In the genomic region with DNA sequence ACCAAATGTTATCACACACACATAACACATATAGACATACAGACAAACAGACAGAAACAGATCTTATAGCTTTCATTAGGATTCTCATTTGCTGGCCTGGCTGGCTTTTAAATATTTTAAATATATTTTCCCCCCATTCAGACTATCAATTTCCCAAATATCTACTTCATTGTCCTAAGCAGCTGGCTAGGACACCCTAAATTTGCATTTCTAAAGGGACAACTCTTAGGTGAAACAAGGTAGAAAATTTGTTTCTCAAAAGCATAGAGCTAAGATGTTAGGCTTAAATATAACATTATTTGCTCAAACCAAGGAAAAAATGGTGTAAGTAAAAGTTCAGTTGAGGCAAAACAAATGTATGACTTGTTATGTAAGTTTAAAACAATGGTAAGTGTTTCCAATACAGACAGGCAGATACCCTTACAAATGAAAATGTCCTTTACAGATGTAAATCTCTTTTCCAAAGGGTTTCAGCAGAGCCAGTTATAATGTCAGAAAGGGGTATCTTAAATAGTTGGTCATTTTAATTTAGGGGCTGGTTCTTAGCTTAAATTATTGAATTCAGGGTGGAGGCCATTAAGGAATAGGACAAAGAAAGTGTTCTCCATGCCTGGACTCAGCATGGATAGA, we compare ENCODE assay signal across 19 cellular contexts.
A peak's percentile ranks its signal among the peaks of the same experiment; 100 is the strongest.
DNase-seq lines count a peak whose midpoint lies in the region; FAIRE-seq and TF ChIP-seq lines count a peak whose summit lies in the region.
"Had no signal": no experiment of that assay in that cellular context is flagged by ENCODE, and none has a peak within 500 bp of the region (broad histone marks: within the 10 kb centered on the region; RNA-seq: fewer than 3 reads in every experiment).

No MANE protein-coding gene starts in this region.

- peak overlapping the region; percentile 89 for H4K5ac ChIP-seq in H1 (ENCODE audit: insufficient read length, low read depth, low read length)

- H3K27me3 ChIP-seq in HUES48 (ENCODE audit: control insufficient read depth, insufficient read depth, low read length) (no peaks in the 10 kb centered on the region), H1 (replicated peaks in 1 of 4; ENCODE audit: control insufficient read depth in 3 of 4, extremely low read depth in 1 of 4, insufficient read depth in 3 of 4, low read length in 3 of 4) (no peaks in the 10 kb centered on the region), iPS-20b (ENCODE audit: insufficient read depth, low read length) (no peaks in the 10 kb centered on the region)
- H3K27me3 ChIP-seq: BE2C had no signal

- POLR2A ChIA-PET in H1 (lab: Charles Lee; ENCODE audit: partially characterized antibody) (no interaction called here), OCI-LY7 (lab: Charles Lee) (no interaction called here)

- H2AK5ac ChIP-seq in H1 (ENCODE audit: low read depth, low read length), result no peak overlapping the region

- no peak for FAIRE-seq in H1 (lab: Jason Lieb, UNC)
- FAIRE-seq: GM12892, GM18507 had no signal

- no peak overlapping the region for H2BK12ac ChIP-seq in H1 (ENCODE audit: low read depth, low read length)

- intact Hi-C loops in OCI-LY7 (cut with micrococcal nuclease; ENCODE audit: unreplicated experiment), result no loop called here

- TF ChIP-seq CTCF in H1 (IDR thresholded peaks at IDR 0.05; ENCODE audit: control extremely low read depth in 1 of 3, insufficient read depth in 1 of 3, low read depth in 1 of 3, low read length in 3 of 3) (no peak), OCI-LY7 (conservative IDR thresholded peaks at IDR 0.05; ENCODE audit: low read length) (no peak)

- no peak for TF ChIP-seq POLR2A in H1 (IDR thresholded peaks at IDR 0.05; ENCODE audit: control extremely low read depth in 1 of 2, low read depth in 2 of 2, low read length in 2 of 2)

- DNase-seq in H1 (ENCODE audit: low read depth in 1 of 2, low spot score in 2 of 2) (no peak), activated T-cell treated with anti-CD3 and anti-CD28 coated beads for 4 hours (no peak), OCI-LY7 (ENCODE audit: low spot score) (no peak), hippocampal formation (lab: John Stamatoyannopoulos, UW) (no peak)
- DNase-seq: ACHN; BE2C; C1 segment of cervical spinal cord; Caco-2; CD4-positive, CD25-positive, alpha-beta regulatory T cell; DMS153; DMS79; GDM1; HFFc6; KG1 had no signal

- H3K79me2 ChIP-seq in H1 (ENCODE audit: control insufficient read depth in 1 of 2, insufficient read depth in 2 of 2, low read length in 2 of 2), result no peaks in the 10 kb centered on the region
- no peaks in the 10 kb centered on the region for H3K79me2 ChIP-seq in OCI-LY7 (ENCODE audit: insufficient read depth, low read depth, low read length)

- H4K91ac ChIP-seq in H1 (replicated peaks; ENCODE audit: insufficient read length, low read length), result no peak overlapping the region

- TF ChIP-seq RAD21 in H1 (IDR thresholded peaks at IDR 0.05 in 1 of 2, conservative IDR thresholded peaks at IDR 0.05 in 1 of 2; ENCODE audit: low read depth in 2 of 2, low read length in 2 of 2), result no peak

- no peak overlapping the region for H2BK5ac ChIP-seq in H1 (ENCODE audit: low read depth, low read length)

- no TSS peak for BruUV-seq in OCI-LY7 (replicated peaks; lab: Mats Ljungman, UMichigan)

- H3K4me2 ChIP-seq in H1 (ENCODE audit: insufficient read depth in 1 of 2, low read depth in 2 of 2, low read length in 2 of 2) (peak overlapping the region in 1 of 2 experiments; percentile 35; a peak in 3 of 4 replicates), OCI-LY7 (ENCODE audit: low read length) (no peak overlapping the region)

- H3K79me1 ChIP-seq in H1 (ENCODE audit: low read depth, low read length), result no peaks in the 10 kb centered on the region

- peak overlapping the region; percentile 83 for H3K27ac ChIP-seq in HUES48 (ENCODE audit: low read depth, low read length)
- H3K27ac ChIP-seq in H1 (ENCODE audit: low read depth, low read length), result no peak overlapping the region; the same call in 1 of the 2 replicates
- H3K27ac ChIP-seq in iPS-20b (ENCODE audit: low read length), result no peak overlapping the region
- H3K27ac ChIP-seq in OCI-LY7 (ENCODE audit: low read depth, low read length, poor library complexity, severe bottlenecking), result no peak overlapping the region
- H3K27ac ChIP-seq: HL-60 had no signal

- H4K20me1 ChIP-seq in H1 (replicated peaks in 1 of 2; ENCODE audit: control insufficient read depth in 1 of 2, insufficient read depth in 2 of 2, low read length in 2 of 2), result no peaks in the 10 kb centered on the region
- H4K20me1 ChIP-seq in OCI-LY7 (ENCODE audit: insufficient read depth, low read length), result no peaks in the 10 kb centered on the region

- H3K36me3 ChIP-seq in HUES48 (ENCODE audit: control insufficient read depth, insufficient read depth, low read length), result no peaks in the 10 kb centered on the region
- H3K36me3 ChIP-seq in H1 (ENCODE audit: control insufficient read depth in 2 of 4, insufficient read depth in 4 of 4, low read length in 3 of 4), result no peaks in the 10 kb centered on the region
- H3K36me3 ChIP-seq in iPS-20b (ENCODE audit: insufficient read depth, low read depth, low read length), result no peaks in the 10 kb centered on the region
- H3K36me3 ChIP-seq in OCI-LY7 (ENCODE audit: insufficient read depth, low read length), result no peaks in the 10 kb centered on the region
- H3K36me3 ChIP-seq: BE2C had no signal

- H2BK15ac ChIP-seq in H1 (ENCODE audit: low read length), result no peak overlapping the region

- TF ChIP-seq EP300 in H1 (IDR thresholded peaks at IDR 0.05; ENCODE audit: borderline replicate concordance in 1 of 2, low read depth in 2 of 2, low read length in 2 of 2), result no peak

- H3K23ac ChIP-seq in H1 (ENCODE audit: insufficient read length), result no peak overlapping the region

- H4K8ac ChIP-seq in H1 (ENCODE audit: extremely low read depth, insufficient read depth, low read length), result no peak overlapping the region

- H3K4me1 ChIP-seq in HUES48 (ENCODE audit: control insufficient read depth, insufficient read depth, low read length), result peaks cover 25% of the 10 kb centered on the region
- H3K4me1 ChIP-seq in H1 (replicated peaks in 1 of 4; ENCODE audit: control insufficient read depth in 3 of 4, insufficient read depth in 4 of 4, low read length in 3 of 4), result peaks cover 0 to 8% (median 0%) of the 10 kb centered on the region in 4 experiments; a peak in 1 of 7 replicates
- peaks cover 8% of the 10 kb centered on the region; the same call in 1 of the 2 replicates for H3K4me1 ChIP-seq in iPS-20b (ENCODE audit: insufficient read depth, low read length)
- H3K4me1 ChIP-seq in OCI-LY7 (ENCODE audit: insufficient read depth, low read length, poor library complexity, severe bottlenecking), result no peaks in the 10 kb centered on the region
- H3K4me1 ChIP-seq: BE2C, Caco-2 had no signal

- no peak overlapping the region for H3K18ac ChIP-seq in H1 (ENCODE audit: extremely low read depth, low read length)

- CTCF ChIA-PET in H1 (lab: Charles Lee; ENCODE audit: partially characterized antibody), result interaction anchor here (1.7 kb wide), 1 partner anchor 119 kb away, joined by 5 read pairs; no protein-coding TSS in a partner anchor
- CTCF ChIA-PET in OCI-LY7 (lab: Charles Lee; ENCODE audit: unreplicated experiment), result no interaction called here

- H3K56ac ChIP-seq in H1 (replicated peaks; ENCODE audit: insufficient read length, low read depth, low read length), result no peak overlapping the region

- H3K23me2 ChIP-seq in H1 (ENCODE audit: low read depth, low read length), result no peaks in the 10 kb centered on the region

- peak overlapping the region; percentile 83 for H2BK120ac ChIP-seq in H1 (replicated peaks; ENCODE audit: low read depth, low read length)

- no peak overlapping the region for H2AFZ ChIP-seq in H1 (ENCODE audit: low read length)
- H2AFZ ChIP-seq in OCI-LY7 (ENCODE audit: low read length), result no peak overlapping the region

- no peak overlapping the region for H3K4ac ChIP-seq in H1 (replicated peaks; ENCODE audit: insufficient read length, low read depth, low read length)

- H3K9me2 ChIP-seq in OCI-LY7 (ENCODE audit: insufficient read depth, low read length), result no peaks in the 10 kb centered on the region

- H3K14ac ChIP-seq in H1 (ENCODE audit: insufficient read length), result no peak overlapping the region

- no peak overlapping the region for H2BK20ac ChIP-seq in H1 (ENCODE audit: low read length)

- H3K9me3 ChIP-seq in HUES48 (ENCODE audit: control insufficient read depth, insufficient read depth, low read length) (no peaks in the 10 kb centered on the region), H1 (ENCODE audit: insufficient read depth in 2 of 2, low read depth in 1 of 2, low read length in 1 of 2) (no peaks in the 10 kb centered on the region), iPS-20b (ENCODE audit: insufficient read depth, low read depth, low read length) (no peaks in the 10 kb centered on the region), OCI-LY7 (ENCODE audit: low read length) (no peaks in the 10 kb centered on the region)
- H3K9me3 ChIP-seq: BE2C, Caco-2 had no signal

- H3K9ac ChIP-seq in HUES48 (ENCODE audit: low read depth, low read length) (no peak overlapping the region), H1 (replicated peaks in 1 of 4; ENCODE audit: extremely low read depth in 1 of 4, low read depth in 3 of 4, low read length in 3 of 4) (no peak overlapping the region), iPS-20b (ENCODE audit: low read depth, low read length) (peak overlapping the region; percentile 21; the same call in 1 of the 2 replicates)

- H3K4me3 ChIP-seq in HUES48 (ENCODE audit: low read depth, low read length) (peak overlapping the region; percentile 39), H1 (ENCODE audit: extremely low read depth in 1 of 4, insufficient read depth in 2 of 4, low read depth in 3 of 4, low read length in 4 of 4) (peak overlapping the region in 1 of 4 experiments; percentile 27; a peak in 1 of 8 replicates), iPS-20b (ENCODE audit: low read length) (peak overlapping the region; percentile 2; the same call in 1 of the 2 replicates), OCI-LY7 (ENCODE audit: low read depth, low read length, poor library complexity, severe bottlenecking) (no peak overlapping the region)
